Comparison of ENCODE assay signal across 11 cellular contexts in genomic region chr10:72218756-72219155, GRCh38. TPM values are rescaled to one million over a fixed set of nuclear protein-coding genes. Genes with fewer than 3 reads are reported as not detected.
A peak's percentile ranks its signal among the peaks of the same experiment; 100 is the strongest.
DNase-seq lines count a peak whose midpoint lies in the region; ATAC-seq and TF ChIP-seq lines count a peak whose summit lies in the region.
"Had no signal": no experiment of that assay in that cellular context is flagged by ENCODE, and none has a peak within 500 bp of the region (broad histone marks: within the 10 kb centered on the region; RNA-seq: fewer than 3 reads in every experiment).

No MANE protein-coding gene starts in this region.

- H3K4me1 Mint-ChIP-seq in activated CD4-positive, alpha-beta T cell treated with anti-CD3 and anti-CD28 coated beads, Interleukin-2, amount 10 ng/mL, durations not matched to agents 24 days and 14 days = peaks cover 38% of the 10 kb centered on the region
- H3K4me1 Mint-ChIP-seq in activated naive CD8-positive, alpha-beta T cell (ENCODE audit: low read depth) = peaks cover 58% of the 10 kb centered on the region
- H3K4me1 Mint-ChIP-seq in memory B cell = peaks cover 29% of the 10 kb centered on the region

- H3K27me3 ChIP-seq in thoracic aorta (replicated peaks; ENCODE audit: insufficient read depth) = no peaks in the 10 kb centered on the region

- ATAC-seq in memory B cell (ENCODE audit: low read depth) (no peak), thoracic aorta (ENCODE audit: insufficient number of reproducible peaks, low FRiP score, low read depth) (no peak), HG03025 (IDR thresholded peaks at IDR 0.05; ENCODE audit: low FRiP score, unreplicated experiment) (no peak)

- TF ChIP-seq CTCF in thoracic aorta (IDR thresholded peaks at IDR 0.05) = no peak

- peak overlapping the region; percentile 62 to 81 for H3K27ac ChIP-seq in thoracic aorta

- no peaks in the 10 kb centered on the region for H3K9me3 Mint-ChIP-seq in activated CD4-positive, alpha-beta T cell treated with anti-CD3 and anti-CD28 coated beads, Interleukin-2, amount 10 ng/mL, durations not matched to agents 24 days and 14 days
- no peaks in the 10 kb centered on the region for H3K9me3 Mint-ChIP-seq in activated naive CD8-positive, alpha-beta T cell (ENCODE audit: low read depth)
- no peaks in the 10 kb centered on the region for H3K9me3 Mint-ChIP-seq in memory B cell

- H3K4me3 ChIP-seq in thoracic aorta = peak overlapping the region; percentile 33

- peaks cover 4% of the 10 kb centered on the region for H3K36me3 ChIP-seq in thoracic aorta

- peaks cover 1% of the 10 kb centered on the region for H3K27me3 Mint-ChIP-seq in activated CD4-positive, alpha-beta T cell treated with anti-CD3 and anti-CD28 coated beads, Interleukin-2, amount 10 ng/mL, durations not matched to agents 24 days and 14 days
- no peaks in the 10 kb centered on the region for H3K27me3 Mint-ChIP-seq in activated naive CD8-positive, alpha-beta T cell
- H3K27me3 Mint-ChIP-seq in memory B cell = no peaks in the 10 kb centered on the region

- peaks cover 14% of the 10 kb centered on the region for H3K36me3 Mint-ChIP-seq in activated CD4-positive, alpha-beta T cell treated with anti-CD3 and anti-CD28 coated beads, Interleukin-2, amount 10 ng/mL, durations not matched to agents 24 days and 14 days (ENCODE audit: low read depth)
- no peaks in the 10 kb centered on the region for H3K36me3 Mint-ChIP-seq in activated naive CD8-positive, alpha-beta T cell
- H3K36me3 Mint-ChIP-seq in memory B cell = no peaks in the 10 kb centered on the region

- intact Hi-C loops in activated CD4-positive, alpha-beta T cell treated with anti-CD3 and anti-CD28 coated beads, Interleukin-2, amount 10 ng/mL, durations not matched to agents 24 days and 14 days (cut with micrococcal nuclease) = loop anchor here (2.0 to 5.0 kb wide), 4 partner anchors 42 to 130 kb away; partner anchors contain the start of gene SPOCK2

- H3K4me1 ChIP-seq in thoracic aorta (ENCODE audit: control insufficient read depth in 1 of 2, low read depth in 2 of 2) = peaks cover 48 to 75% of the 10 kb centered on the region in 2 donors

- H3K27ac Mint-ChIP-seq in activated CD4-positive, alpha-beta T cell treated with anti-CD3 and anti-CD28 coated beads, Interleukin-2, amount 10 ng/mL, durations not matched to agents 24 days and 14 days = peak overlapping the region; percentile 89
- H3K27ac Mint-ChIP-seq in activated naive CD8-positive, alpha-beta T cell = peak overlapping the region; percentile 97
- H3K27ac Mint-ChIP-seq in memory B cell = peak overlapping the region; percentile 97

- peak overlapping the region; percentile 75 for H3K4me3 Mint-ChIP-seq in activated CD4-positive, alpha-beta T cell treated with anti-CD3 and anti-CD28 coated beads, Interleukin-2, amount 10 ng/mL, durations not matched to agents 24 days and 14 days
- H3K4me3 Mint-ChIP-seq in activated naive CD8-positive, alpha-beta T cell = peak overlapping the region; percentile 81
- H3K4me3 Mint-ChIP-seq in memory B cell = peak overlapping the region; percentile 78

- no peak for DNase-seq in activated CD4-positive, alpha-beta T cell treated with anti-CD3 and anti-CD28 coated beads, Interleukin-2, amount 10 ng/mL, durations not matched to agents 24 days and 14 days
- DNase-seq in activated CD4-positive, alpha-beta T cell treated with anti-CD3 and anti-CD28 coated beads for 48 hours = no peak
- DNase-seq in memory B cell (ENCODE audit: low spot score in 2 of 2) = no peak
- no peak for DNase-seq in thoracic aorta (ENCODE audit: low spot score)
- DNase-seq in stimulated activated CD4-positive, alpha-beta T cell treated with anti-CD3 and anti-CD28 coated beads, Interleukin-4, amount 100 ng/mL, for 24 hours = no peak
- DNase-seq in SKM-1 treated with dmso at 0.1 percent for 144 hours (lab: John Stamatoyannopoulos, UW; ENCODE audit: unreplicated experiment) = no peak
- DNase-seq: ACHN, NCI-H2171, occipital lobe had no signal

- no peaks in the 10 kb centered on the region for H3K9me3 ChIP-seq in thoracic aorta

RNA-seq across cellular contexts. Expression of gene ASCC1, which starts 2.7 kb away (rescaled TPM):
- 33.6 and 34.1 TPM in 2 replicates for total RNA-seq in activated CD4-positive, alpha-beta T cell treated with anti-CD3 and anti-CD28 coated beads, Interleukin-2, amount 10 ng/mL, durations not matched to agents 24 days and 14 days
- total RNA-seq in thoracic aorta = 10 to 100 TPM; 15.2 to 30.3 TPM

RNA-seq across cellular contexts. Expression of gene ANAPC16, which starts 2.9 kb away (rescaled TPM):
- total RNA-seq in activated CD4-positive, alpha-beta T cell treated with anti-CD3 and anti-CD28 coated beads, Interleukin-2, amount 10 ng/mL, durations not matched to agents 24 days and 14 days = 73.2 and 74.3 TPM in 2 replicates
- total RNA-seq in thoracic aorta = 10 to 100 TPM; 44.0 to 46.7 TPM

RNA-seq across cellular contexts. Expression of gene DDIT4, which starts 55.0 kb away (rescaled TPM):
- 260 and 271 TPM in 2 replicates for total RNA-seq in activated CD4-positive, alpha-beta T cell treated with anti-CD3 and anti-CD28 coated beads, Interleukin-2, amount 10 ng/mL, durations not matched to agents 24 days and 14 days
- total RNA-seq in thoracic aorta = 100 to 1,000 TPM; 163 to 374 TPM
